ENCODE assay signal across 10 cellular contexts in the genomic region with DNA sequence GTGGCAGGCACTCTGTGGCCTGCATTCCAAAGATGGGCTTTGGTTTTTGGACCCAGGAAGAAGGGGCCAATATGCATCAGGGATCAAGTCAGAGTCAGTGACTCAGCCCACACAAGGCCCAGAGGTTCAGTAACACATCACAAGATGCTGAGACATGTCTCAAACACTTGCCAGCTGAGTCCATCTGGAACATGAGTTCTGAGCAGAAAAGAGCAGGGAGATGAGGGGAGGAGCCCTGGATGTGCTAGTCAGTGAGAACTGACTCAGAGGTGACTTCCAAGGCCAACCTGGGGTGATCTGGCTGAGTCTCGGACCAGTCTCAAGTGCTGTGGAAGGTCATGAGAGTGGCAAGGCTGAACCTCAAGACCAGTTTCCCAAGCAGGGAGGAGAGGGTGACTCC.
A peak's percentile ranks its signal among the peaks of the same experiment; 100 is the strongest.
DNase-seq lines count a peak whose midpoint lies in the region; ATAC-seq and TF ChIP-seq lines count a peak whose summit lies in the region.
"Had no signal": no experiment of that assay in that cellular context is flagged by ENCODE, and none has a peak within 500 bp of the region (broad histone marks: within the 10 kb centered on the region; RNA-seq: fewer than 3 reads in every experiment).

No MANE protein-coding gene starts in this region.

- H3K27me3 ChIP-seq in BLaER1 (no peaks in the 10 kb centered on the region), psoas muscle (ENCODE audit: insufficient read depth in 3 of 3, low read length in 2 of 3) (no peaks in the 10 kb centered on the region)

- no peak for TF ChIP-seq CTCF in fibroblast of pulmonary artery (IDR thresholded peaks at IDR 0.05; ENCODE audit: low read length, missing control alignments)
- no peak for TF ChIP-seq CTCF in psoas muscle (IDR thresholded peaks at IDR 0.05)

- H3K36me3 ChIP-seq in BLaER1 (no peaks in the 10 kb centered on the region), psoas muscle (ENCODE audit: insufficient read depth in 1 of 2, low read depth in 1 of 2) (no peaks in the 10 kb centered on the region)

- ATAC-seq in psoas muscle (peak; percentile 64 to 86 (median 82)), GM19467 (IDR thresholded peaks at IDR 0.05; ENCODE audit: unreplicated experiment) (no peak)

- WGBS in psoas muscle, 3 donors: 81 to 94% (median 83%) methylated on average over 1 of the region's 1 CpG

- H3K4me1 ChIP-seq in BLaER1 (peaks cover 79% of the 10 kb centered on the region), psoas muscle (no peaks in the 10 kb centered on the region)

- H3K4me2 ChIP-seq in BLaER1: peak overlapping the region; percentile 65

- H4K20me1 ChIP-seq in BLaER1: no peaks in the 10 kb centered on the region

- H3K9me3 ChIP-seq in BLaER1 (peaks cover 4% of the 10 kb centered on the region), psoas muscle (no peaks in the 10 kb centered on the region)

- intact Hi-C loops in psoas muscle (cut with DNase I): no loop called here

- DNase-seq in RPMI7951 (ENCODE audit: low read depth) (peak; percentile 91), fibroblast of pulmonary artery (ENCODE audit: low read depth) (peak; percentile 93), psoas muscle (peak; percentile 77 to 80), NCI-H510A (lab: John Stamatoyannopoulos, UW) (no peak), NK-92 (lab: John Stamatoyannopoulos, UW; ENCODE audit: unreplicated experiment) (no peak)
- DNase-seq in activated CD8-positive, alpha-beta memory T cell treated with anti-CD3 and anti-CD28 coated beads, Interleukin-2, amount 50 U/mL, for 48 hours: no peak
- DNase-seq: activated naive CD4-positive, alpha-beta T cell; GF-D8 had no signal

- H3K9ac ChIP-seq in BLaER1: peak overlapping the region; percentile 26; the same call in 1 of the 2 replicates

- H3K4me3 ChIP-seq in BLaER1 (no peak overlapping the region), fibroblast of pulmonary artery (replicated peaks; ENCODE audit: low read depth, low read length) (no peak overlapping the region), psoas muscle (no peak overlapping the region)

- peak overlapping the region; percentile 57 for H3K27ac ChIP-seq in BLaER1
- H3K27ac ChIP-seq in psoas muscle: peak overlapping the region; percentile 58

Comparison
In these comparisons a context has a peak if more than half of its experiments do, and no peak if none do; other contexts are left out.
1. DNase-seq: peak in RPMI7951 (single experiment), fibroblast of pulmonary artery (single experiment) and psoas muscle (2 of 2); none in activated CD8-positive, alpha-beta memory T cell treated with anti-CD3 and anti-CD28 coated beads, Interleukin-2, amount 50 U/mL, for 48 hours (single experiment), NCI-H510A (single experiment) and NK-92 (single experiment).